8 cellular contexts compared by ENCODE assay signal in the genomic region with DNA sequence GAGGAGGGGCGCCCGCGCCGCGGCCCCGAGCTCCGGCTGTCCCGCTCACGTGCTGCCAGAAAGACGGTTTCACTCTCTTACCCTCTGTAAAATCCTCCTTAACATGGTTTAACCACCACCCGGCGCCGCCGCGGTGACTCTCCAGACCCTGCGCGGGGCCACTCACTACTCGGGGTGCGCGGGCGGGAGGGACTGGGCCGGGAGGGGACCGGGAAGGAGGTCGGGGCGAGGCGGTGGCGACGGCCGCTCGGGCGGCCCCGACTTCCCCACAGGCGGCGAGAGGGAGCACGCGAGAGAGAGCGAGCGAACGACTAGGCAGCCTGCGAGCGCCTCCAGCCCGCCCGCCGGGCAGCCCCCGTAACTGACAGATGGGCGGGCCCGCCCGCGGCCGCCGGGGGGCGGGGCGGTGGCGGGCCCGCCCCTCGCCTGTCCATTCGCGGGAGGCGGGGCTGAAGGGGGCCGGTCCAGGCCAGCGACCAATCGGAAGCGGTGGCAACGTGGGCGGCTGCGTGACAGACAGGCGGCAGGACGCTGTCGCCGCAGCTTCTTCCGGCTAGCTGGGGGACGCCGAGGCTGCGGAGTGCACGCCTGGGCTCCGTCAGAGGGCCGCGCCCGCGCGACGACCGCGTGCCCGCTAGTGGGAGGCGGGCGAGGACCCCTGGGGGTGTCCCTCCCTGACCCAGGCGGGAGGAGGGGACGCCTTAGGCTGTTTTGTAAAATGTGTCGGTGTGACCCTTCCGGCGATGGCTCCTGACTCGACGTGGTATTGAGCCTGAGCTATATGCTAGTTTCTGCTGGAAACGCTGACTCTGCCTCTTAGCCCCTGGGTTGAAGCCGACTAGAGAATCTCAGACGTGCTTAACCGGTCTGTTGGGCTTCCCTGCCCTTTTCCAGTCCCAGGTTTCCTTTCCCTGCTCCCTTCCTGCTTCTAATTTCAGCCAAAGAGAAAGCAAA. TPM values are rescaled to one million over a fixed set of nuclear protein-coding genes. Genes with fewer than 3 reads are reported as not detected.
DNase-seq lines count a peak whose midpoint lies in the region; ATAC-seq and TF ChIP-seq lines count a peak whose summit lies in the region.

A gene (minus strand): TSS at position 334 of the 954 bp plus-strand sequence. CDS start 229 bp downstream, at position 105.

- TF ChIP-seq CTCF in RWPE2 (IDR thresholded peaks at IDR 0.05; ENCODE audit: poor library complexity, severe bottlenecking) (peak; percentile 33), fibroblast of pulmonary artery (IDR thresholded peaks at IDR 0.05; ENCODE audit: low read length, missing control alignments) (no peak), nephron (IDR thresholded peaks at IDR 0.05; ENCODE audit: unreplicated experiment in 3 of 3) (peak in 1 of 3 experiments; percentile 23)

- H3K27me3 ChIP-seq in RWPE2 (ENCODE audit: insufficient read depth, poor library complexity, severe bottlenecking) = no peaks in the 10 kb centered on the region

- H3K36me3 ChIP-seq in RWPE2 (ENCODE audit: low read depth) = no peaks in the 10 kb centered on the region

- ATAC-seq in RWPE2 (ENCODE audit: low read depth) = peak; percentile 82

- H3K27ac ChIP-seq in RWPE2 (ENCODE audit: poor library complexity, severe bottlenecking) = peak within 1 kb of the TSS; percentile 77

- peak within 1 kb of the TSS; percentile 89 to 93 (median 91) for H3K4me3 Mint-ChIP-seq in nephron
- peak within 1 kb of the TSS; percentile 91 for H3K4me3 Mint-ChIP-seq in stimulated activated naive CD8-positive, alpha-beta T cell treated with anti-CD3 and anti-CD28 coated beads, Interleukin-15, Interleukin-2, amounts not matched to agents 100 ng/mL and 50 ng/mL, for 24 hours

- peaks cover 11% of the 10 kb centered on the region for H3K4me1 ChIP-seq in RWPE2 (ENCODE audit: insufficient read depth, poor library complexity, severe bottlenecking)

- H3K9me3 Mint-ChIP-seq in nephron = no peaks in the 10 kb centered on the region
- no peaks in the 10 kb centered on the region for H3K9me3 Mint-ChIP-seq in stimulated activated naive CD8-positive, alpha-beta T cell treated with anti-CD3 and anti-CD28 coated beads, Interleukin-15, Interleukin-2, amounts not matched to agents 100 ng/mL and 50 ng/mL, for 24 hours

- peaks cover 4% of the 10 kb centered on the region for H3K36me3 Mint-ChIP-seq in nephron (ENCODE audit: low read depth)
- peaks cover 6% of the 10 kb centered on the region for H3K36me3 Mint-ChIP-seq in stimulated activated naive CD8-positive, alpha-beta T cell treated with anti-CD3 and anti-CD28 coated beads, Interleukin-15, Interleukin-2, amounts not matched to agents 100 ng/mL and 50 ng/mL, for 24 hours (ENCODE audit: low read depth)

- H3K4me1 Mint-ChIP-seq in nephron = peaks cover 34% of the 10 kb centered on the region
- H3K4me1 Mint-ChIP-seq in stimulated activated naive CD8-positive, alpha-beta T cell treated with anti-CD3 and anti-CD28 coated beads, Interleukin-15, Interleukin-2, amounts not matched to agents 100 ng/mL and 50 ng/mL, for 24 hours (ENCODE audit: low read depth) = peaks cover 40% of the 10 kb centered on the region

- peak within 1 kb of the TSS; percentile 92 to 99 (median 96) for H3K27ac Mint-ChIP-seq in nephron
- peak within 1 kb of the TSS; percentile 96 for H3K27ac Mint-ChIP-seq in stimulated activated naive CD8-positive, alpha-beta T cell treated with anti-CD3 and anti-CD28 coated beads, Interleukin-15, Interleukin-2, amounts not matched to agents 100 ng/mL and 50 ng/mL, for 24 hours

- peaks cover 4% of the 10 kb centered on the region for H3K27me3 Mint-ChIP-seq in nephron (ENCODE audit: low read depth)
- H3K27me3 Mint-ChIP-seq in stimulated activated naive CD8-positive, alpha-beta T cell treated with anti-CD3 and anti-CD28 coated beads, Interleukin-15, Interleukin-2, amounts not matched to agents 100 ng/mL and 50 ng/mL, for 24 hours = no peaks in the 10 kb centered on the region

- peak within 1 kb of the TSS; percentile 66 for H3K4me3 ChIP-seq in RWPE2 (ENCODE audit: severe bottlenecking)
- peak within 1 kb of the TSS; percentile 78 for H3K4me3 ChIP-seq in fibroblast of pulmonary artery (replicated peaks; ENCODE audit: low read depth, low read length)

- DNase-seq in ELF-1 (ENCODE audit: low read depth, low spot score) = peak; percentile 99
- DNase-seq in H4 (ENCODE audit: low spot score) = peak; percentile 95
- peak; percentile 99 for DNase-seq in LoVo (ENCODE audit: low spot score)
- DNase-seq in RWPE2 (ENCODE audit: low spot score) = peak; percentile 95
- DNase-seq in activated T-helper 9 cell treated with anti-CD3 and anti-CD28 coated beads, Interleukin-2, amount 50 U/mL, for 16 hours (ENCODE audit: low read depth) = peak; percentile 95
- peak; percentile 96 for DNase-seq in fibroblast of pulmonary artery (ENCODE audit: low read depth)

- no peaks in the 10 kb centered on the region for H3K9me3 ChIP-seq in RWPE2 (ENCODE audit: severe bottlenecking)

RNA-seq across cellular contexts. Expression of the gene that starts here (rescaled TPM):
- total RNA-seq in H4 (2014; rRNA removed; shearing (Covaris generic)) = 5.9 and 6.6 TPM in 2 replicates

Comparison
In these comparisons a context has a peak if more than half of its experiments do, and no peak if none do; other contexts are left out.
1. Peak in every context shown above with its lines: DNase-seq, ATAC-seq, H3K4me3 ChIP-seq and H3K27ac ChIP-seq.